16 cellular contexts compared by ENCODE assay signal in genomic region chr6:119075200-119075981, GRCh38. TPM values are rescaled to one million over a fixed set of nuclear protein-coding genes. Genes with fewer than 3 reads are reported as not detected.
DNase-seq lines count a peak whose midpoint lies in the region; ATAC-seq and TF ChIP-seq lines count a peak whose summit lies in the region.
"Had no signal": no experiment of that assay in that cellular context is flagged by ENCODE, and none has a peak within 500 bp of the region (broad histone marks: within the 10 kb centered on the region; RNA-seq: fewer than 3 reads in every experiment).

No MANE protein-coding gene starts in this region.

- H3K4me3 Mint-ChIP-seq in activated CD8-positive, alpha-beta memory T cell treated with anti-CD3 and anti-CD28 coated beads, Interleukin-2, amount 10 ng/mL, durations not matched to agents 7 days and 5 days = peak overlapping the region; percentile 80
- H3K4me3 Mint-ChIP-seq in CD4-positive, alpha-beta T cell = peak overlapping the region; percentile 82
- H3K4me3 Mint-ChIP-seq in activated T-helper 1 cell treated with anti-CD3 and anti-CD28 coated beads, Interleukin-12 subunit alpha, Interleukin-12 subunit beta, Interleukin-2, Interleukin-4 antibody, amounts not matched to agents 30 ng/mL and 10 ng/mL and 1 ng/mL, durations not matched to agents 14 hours and 24 hours and 36 hours = peak overlapping the region; percentile 79
- peak overlapping the region; percentile 75 to 94 (median 84) for H3K4me3 Mint-ChIP-seq in naive thymus-derived CD4-positive, alpha-beta T cell

- WGBS in smooth muscle cell (ENCODE audit: low lambda C conversion rate) = 100% methylated on average over 2 of the region's 2 CpGs

- no peaks in the 10 kb centered on the region for H3K27me3 ChIP-seq in CD4-positive, alpha-beta T cell (ENCODE audit: control insufficient read depth, insufficient read depth, low read length)
- H3K27me3 ChIP-seq in naive thymus-derived CD4-positive, alpha-beta T cell (ENCODE audit: control insufficient read depth in 2 of 2, insufficient read depth in 2 of 2, low read length in 2 of 2) = no peaks in the 10 kb centered on the region
- H3K27me3 ChIP-seq in smooth muscle cell (ENCODE audit: low read depth) = peaks cover 12% of the 10 kb centered on the region

- H3K4me1 ChIP-seq in naive thymus-derived CD4-positive, alpha-beta T cell (ENCODE audit: control insufficient read depth in 2 of 2, insufficient read depth in 2 of 2, low read length in 2 of 2) = peaks cover 5 to 25% of the 10 kb centered on the region in 2 donors
- no peaks in the 10 kb centered on the region for H3K4me1 ChIP-seq in smooth muscle cell (ENCODE audit: low read depth)

- peaks cover 31% of the 10 kb centered on the region for H3K4me1 Mint-ChIP-seq in activated CD8-positive, alpha-beta memory T cell treated with anti-CD3 and anti-CD28 coated beads, Interleukin-2, amount 10 ng/mL, durations not matched to agents 7 days and 5 days
- peaks cover 47% of the 10 kb centered on the region for H3K4me1 Mint-ChIP-seq in CD4-positive, alpha-beta T cell (ENCODE audit: low read depth)
- H3K4me1 Mint-ChIP-seq in activated T-helper 1 cell treated with anti-CD3 and anti-CD28 coated beads, Interleukin-12 subunit alpha, Interleukin-12 subunit beta, Interleukin-2, Interleukin-4 antibody, amounts not matched to agents 30 ng/mL and 10 ng/mL and 1 ng/mL, durations not matched to agents 14 hours and 24 hours and 36 hours (ENCODE audit: low read depth) = peaks cover 52% of the 10 kb centered on the region
- H3K4me1 Mint-ChIP-seq in naive thymus-derived CD4-positive, alpha-beta T cell = peaks cover 22 to 62% (median 48%) of the 10 kb centered on the region in 7 donors

- H3K27ac ChIP-seq in CD4-positive, alpha-beta T cell (ENCODE audit: low read depth, low read length) = no peak overlapping the region
- peak overlapping the region; percentile 74 for H3K27ac ChIP-seq in naive thymus-derived CD4-positive, alpha-beta T cell (ENCODE audit: low read depth, low read length)
- H3K27ac ChIP-seq in smooth muscle cell (ENCODE audit: low read depth) = no peak overlapping the region
- H3K27ac ChIP-seq: GM23248 had no signal

- no peaks in the 10 kb centered on the region for H3F3A ChIP-seq in smooth muscle cell (ENCODE audit: low read depth)

- intact Hi-C loops in CD4-positive, alpha-beta T cell (cut with DNase I, micrococcal nuclease) = loop anchor here in 1 of 2 experiments (10.0 kb wide), 2 partner anchors 261 to 1401 kb away; partner anchors contain the start of gene NUS1
- intact Hi-C loops in activated T-helper 1 cell treated with anti-CD3 and anti-CD28 coated beads, Interleukin-12 subunit alpha, Interleukin-12 subunit beta, Interleukin-2, Interleukin-4 antibody, amounts not matched to agents 30 ng/mL and 10 ng/mL and 1 ng/mL, durations not matched to agents 14 hours and 24 hours and 36 hours (cut with micrococcal nuclease) = loop anchor here (5.0 kb wide), 3 partner anchors 187 to 1528 kb away; no protein-coding TSS in a partner anchor
- intact Hi-C loops in naive thymus-derived CD4-positive, alpha-beta T cell (cut with micrococcal nuclease) = loop anchor here (5.0 to 10.0 kb wide), 8 partner anchors 43 to 1473 kb away; partner anchors contain the start of genes CEP85L (in 2 of the 2) and GOPC (in 1 of the 2)

- H3K9me3 Mint-ChIP-seq in activated CD8-positive, alpha-beta memory T cell treated with anti-CD3 and anti-CD28 coated beads, Interleukin-2, amount 10 ng/mL, durations not matched to agents 7 days and 5 days (ENCODE audit: low read depth) = no peaks in the 10 kb centered on the region
- H3K9me3 Mint-ChIP-seq in CD4-positive, alpha-beta T cell = no peaks in the 10 kb centered on the region
- no peaks in the 10 kb centered on the region for H3K9me3 Mint-ChIP-seq in activated T-helper 1 cell treated with anti-CD3 and anti-CD28 coated beads, Interleukin-12 subunit alpha, Interleukin-12 subunit beta, Interleukin-2, Interleukin-4 antibody, amounts not matched to agents 30 ng/mL and 10 ng/mL and 1 ng/mL, durations not matched to agents 14 hours and 24 hours and 36 hours
- peaks cover 0 to 4% (median 0%) of the 10 kb centered on the region in 11 donors for H3K9me3 Mint-ChIP-seq in naive thymus-derived CD4-positive, alpha-beta T cell
- H3K9me3 Mint-ChIP-seq: CD8-positive, alpha-beta memory T cell had no signal

- H4K20me1 ChIP-seq in smooth muscle cell (ENCODE audit: low read depth) = no peaks in the 10 kb centered on the region

- peaks cover 21% of the 10 kb centered on the region for H3K27me3 Mint-ChIP-seq in activated CD8-positive, alpha-beta memory T cell treated with anti-CD3 and anti-CD28 coated beads, Interleukin-2, amount 10 ng/mL, durations not matched to agents 7 days and 5 days
- no peaks in the 10 kb centered on the region for H3K27me3 Mint-ChIP-seq in CD4-positive, alpha-beta T cell
- H3K27me3 Mint-ChIP-seq in activated T-helper 1 cell treated with anti-CD3 and anti-CD28 coated beads, Interleukin-12 subunit alpha, Interleukin-12 subunit beta, Interleukin-2, Interleukin-4 antibody, amounts not matched to agents 30 ng/mL and 10 ng/mL and 1 ng/mL, durations not matched to agents 14 hours and 24 hours and 36 hours (ENCODE audit: insufficient read depth) = peaks cover 8% of the 10 kb centered on the region
- peaks cover 0 to 9% (median 0%) of the 10 kb centered on the region in 5 donors for H3K27me3 Mint-ChIP-seq in naive thymus-derived CD4-positive, alpha-beta T cell

- H3K36me3 Mint-ChIP-seq in activated CD8-positive, alpha-beta memory T cell treated with anti-CD3 and anti-CD28 coated beads, Interleukin-2, amount 10 ng/mL, durations not matched to agents 7 days and 5 days = peaks cover 4% of the 10 kb centered on the region
- peaks cover 8% of the 10 kb centered on the region for H3K36me3 Mint-ChIP-seq in CD4-positive, alpha-beta T cell (ENCODE audit: low read depth)
- peaks cover 2% of the 10 kb centered on the region for H3K36me3 Mint-ChIP-seq in activated T-helper 1 cell treated with anti-CD3 and anti-CD28 coated beads, Interleukin-12 subunit alpha, Interleukin-12 subunit beta, Interleukin-2, Interleukin-4 antibody, amounts not matched to agents 30 ng/mL and 10 ng/mL and 1 ng/mL, durations not matched to agents 14 hours and 24 hours and 36 hours (ENCODE audit: low read depth)
- no peaks in the 10 kb centered on the region for H3K36me3 Mint-ChIP-seq in naive thymus-derived CD4-positive, alpha-beta T cell

- POLR2A ChIA-PET in CD4-positive, alpha-beta T cell (lab: Charles Lee) = interaction anchor here (0.7 kb wide), 1 partner anchor 403 kb away, joined by 3 read pairs; no protein-coding TSS in a partner anchor
- POLR2A ChIA-PET in naive thymus-derived CD4-positive, alpha-beta T cell (lab: Charles Lee) = interaction anchor here (0.7 to 1.7 kb wide), 3 partner anchors 17 to 182 kb away, joined by 3 to 4 read pairs (median 3); partner anchors contain the start of gene ASF1A

- TF ChIP-seq CTCF in CD4-positive, alpha-beta T cell (IDR thresholded peaks at IDR 0.05) = no peak
- TF ChIP-seq CTCF in smooth muscle cell (IDR thresholded peaks at IDR 0.05; ENCODE audit: borderline replicate concordance, insufficient read depth, poor library complexity, severe bottlenecking) = no peak

- DNase-seq in activated CD8-positive, alpha-beta memory T cell treated with anti-CD3 and anti-CD28 coated beads, Interleukin-2, amount 10 ng/mL, durations not matched to agents 7 days and 5 days = no peak
- DNase-seq in activated CD8-positive, alpha-beta memory T cell treated with anti-CD3 and anti-CD28 coated beads, Interleukin-2, amount 50 U/mL, for 48 hours = no peak
- DNase-seq in CD4-positive, alpha-beta T cell = no peak
- DNase-seq in activated T-helper 1 cell treated with anti-CD3 and anti-CD28 coated beads, Interleukin-12 subunit alpha, Interleukin-12 subunit beta, Interleukin-2, Interleukin-4 antibody, amounts not matched to agents 30 ng/mL and 10 ng/mL and 1 ng/mL, durations not matched to agents 14 hours and 24 hours and 36 hours (ENCODE audit: low spot score) = no peak
- no peak for DNase-seq in naive thymus-derived CD4-positive, alpha-beta T cell
- DNase-seq in smooth muscle cell (lab: John Stamatoyannopoulos, UW; ENCODE audit: unreplicated experiment) = no peak
- DNase-seq: ACHN; CD8-positive, alpha-beta memory T cell; GF-D8; GM23248; NCI-H1436 had no signal

- no peak overlapping the region for H3K4me3 ChIP-seq in naive thymus-derived CD4-positive, alpha-beta T cell (ENCODE audit: low read length)
- H3K4me3 ChIP-seq in smooth muscle cell = no peak overlapping the region
- H3K4me3 ChIP-seq: GM23248 had no signal

- no peaks in the 10 kb centered on the region for H3K36me3 ChIP-seq in naive thymus-derived CD4-positive, alpha-beta T cell (ENCODE audit: control insufficient read depth in 2 of 3, insufficient read depth in 3 of 3, low read length in 3 of 3)
- no peaks in the 10 kb centered on the region for H3K36me3 ChIP-seq in smooth muscle cell (ENCODE audit: low read depth)

- CTCF ChIA-PET in activated CD8-positive, alpha-beta memory T cell treated with anti-CD3 and anti-CD28 coated beads, Interleukin-2, amount 10 ng/mL, durations not matched to agents 7 days and 5 days (lab: Charles Lee) = interaction anchor here (1.3 kb wide), 1 partner anchor 64 kb away, joined by 3 read pairs; no protein-coding TSS in a partner anchor
- CTCF ChIA-PET in CD4-positive, alpha-beta T cell (lab: Charles Lee) = no interaction called here
- CTCF ChIA-PET in naive thymus-derived CD4-positive, alpha-beta T cell (lab: Charles Lee) = interaction anchor here (0.6 kb wide), 1 partner anchor 116 kb away, joined by 3 read pairs; no protein-coding TSS in a partner anchor

- no peak overlapping the region for H3K4me2 ChIP-seq in smooth muscle cell

- no peaks in the 10 kb centered on the region for H3K79me2 ChIP-seq in smooth muscle cell (ENCODE audit: low read depth)

- no peaks in the 10 kb centered on the region for H3K9me3 ChIP-seq in CD4-positive, alpha-beta T cell (ENCODE audit: control insufficient read depth, low read length)
- H3K9me3 ChIP-seq in naive thymus-derived CD4-positive, alpha-beta T cell (ENCODE audit: control insufficient read depth in 2 of 3, low read length in 3 of 3) = no peaks in the 10 kb centered on the region
- no peaks in the 10 kb centered on the region for H3K9me3 ChIP-seq in smooth muscle cell (replicated peaks; ENCODE audit: low read depth)

- no peak overlapping the region for H3K9ac ChIP-seq in smooth muscle cell (ENCODE audit: low read depth)
- H3K9ac ChIP-seq: GM23248 had no signal

- ATAC-seq in activated CD8-positive, alpha-beta memory T cell treated with anti-CD3 and anti-CD28 coated beads, Interleukin-2, amount 10 ng/mL, durations not matched to agents 7 days and 5 days = no peak
- ATAC-seq in CD4-positive, alpha-beta T cell (ENCODE audit: poor library complexity) = no peak
- no peak for ATAC-seq in naive thymus-derived CD4-positive, alpha-beta T cell
- ATAC-seq in GM21390 (IDR thresholded peaks at IDR 0.05; ENCODE audit: unreplicated experiment) = no peak
- ATAC-seq in GM21717 (IDR thresholded peaks at IDR 0.05; ENCODE audit: unreplicated experiment) = no peak
- ATAC-seq: HCT116, Panc1 had no signal

- H3K27ac Mint-ChIP-seq in activated CD8-positive, alpha-beta memory T cell treated with anti-CD3 and anti-CD28 coated beads, Interleukin-2, amount 10 ng/mL, durations not matched to agents 7 days and 5 days = no peak overlapping the region
- peak overlapping the region; percentile 77 for H3K27ac Mint-ChIP-seq in CD4-positive, alpha-beta T cell
- peak overlapping the region; percentile 77 for H3K27ac Mint-ChIP-seq in activated T-helper 1 cell treated with anti-CD3 and anti-CD28 coated beads, Interleukin-12 subunit alpha, Interleukin-12 subunit beta, Interleukin-2, Interleukin-4 antibody, amounts not matched to agents 30 ng/mL and 10 ng/mL and 1 ng/mL, durations not matched to agents 14 hours and 24 hours and 36 hours
- H3K27ac Mint-ChIP-seq in naive thymus-derived CD4-positive, alpha-beta T cell = peak overlapping the region; percentile 56 to 95 (median 91)

- no peak overlapping the region for H2AFZ ChIP-seq in smooth muscle cell (ENCODE audit: low read depth)
- H2AFZ ChIP-seq: GM23248 had no signal

RNA-seq across cellular contexts. Expression of gene FAM184A, which starts 3.1 kb away (rescaled TPM):
- total RNA-seq in activated CD8-positive, alpha-beta memory T cell treated with anti-CD3 and anti-CD28 coated beads, Interleukin-2, amount 10 ng/mL, durations not matched to agents 7 days and 5 days = 1 to 10 TPM; 3.7 to 6.0 TPM
- 1 to 10 TPM; 2.9 to 3.3 TPM for total RNA-seq in CD4-positive, alpha-beta T cell
- 9.0 and 9.4 TPM in 2 replicates for total RNA-seq in activated T-helper 1 cell treated with anti-CD3 and anti-CD28 coated beads, Interleukin-12 subunit alpha, Interleukin-12 subunit beta, Interleukin-2, Interleukin-4 antibody, amounts not matched to agents 30 ng/mL and 10 ng/mL and 1 ng/mL, durations not matched to agents 14 hours and 24 hours and 36 hours
- 1 to 10 TPM; 5.3 to 9.8 (median 7.9) TPM for total RNA-seq in naive thymus-derived CD4-positive, alpha-beta T cell
- polyA plus RNA-seq in naive thymus-derived CD4-positive, alpha-beta T cell = 1 to 10 TPM in 1 of 2 donors, under 1 TPM in 1; 0.99 to 3.1 TPM
- total RNA-seq in smooth muscle cell = 0.22 and 0.31 TPM in 2 replicates
- 0.23 and 0.50 TPM in 2 replicates for polyA plus RNA-seq in smooth muscle cell
- total RNA-seq: GM23248, HT-29 had no signal
